ENCODE assay signal across 17 cellular contexts in genomic region chr6:21729431-21729830, GRCh38.
"Had no signal": no experiment of that assay in that cellular context is flagged by ENCODE, and none has a peak within 500 bp of the region (broad histone marks: within the 10 kb centered on the region; RNA-seq: fewer than 3 reads in every experiment).

No MANE protein-coding gene starts in this region.

- ATAC-seq: activated CD4-positive, CD25-positive, alpha-beta regulatory T cell treated with anti-CD3 and anti-CD28 coated beads, Interleukin-2, amount 50 U/mL, for 24 hours; left lung; naive thymus-derived CD4-positive, alpha-beta T cell; stimulated activated naive B cell treated with anti-CD40 and anti-IgM and Interleukin-4, amounts not matched to agents 10 μg/mL and 1 μg/mL and 100 μg/mL, for 72 hours had no signal

- H3K4me1 ChIP-seq: parathyroid adenoma had no signal

- H3K9ac ChIP-seq: parathyroid adenoma had no signal

- H2AFZ ChIP-seq: parathyroid adenoma had no signal

- H3K4me3 ChIP-seq: ascending aorta, cardiac muscle cell, left lung, thoracic aorta had no signal

- H3K36me3 ChIP-seq: ascending aorta, cardiac muscle cell, left lung, thoracic aorta had no signal

- DNase-seq: activated CD8-positive, alpha-beta memory T cell treated with anti-CD3 and anti-CD28 coated beads for 24 hours; activated CD8-positive, alpha-beta memory T cell treated with anti-CD3 and anti-CD28 coated beads, Interleukin-2, amount 50 U/mL, for 48 hours; activated effector memory CD4-positive, alpha-beta T cell treated with Interleukin-2 at 50 U/mL for 16 hours; activated T-cell treated with anti-CD3 and anti-CD28 coated beads, Interleukin-2, amount 50 U/mL, for 48 hours; foreskin melanocyte; glutamatergic neuron; hippocampal formation; left lung; naive thymus-derived CD4-positive, alpha-beta T cell; retina; stimulated activated naive B cell treated with anti-CD40 and anti-IgM and Interleukin-4, amounts not matched to agents 10 μg/mL and 1 μg/mL and 100 μg/mL, for 72 hours had no signal

- H3K27ac ChIP-seq: ascending aorta, cardiac muscle cell, epithelial cell of prostate, left lung, parathyroid adenoma, thoracic aorta had no signal

- H3K9me3 ChIP-seq: ascending aorta, left lung, thoracic aorta had no signal

- H3K27me3 ChIP-seq: ascending aorta, cardiac muscle cell, left lung had no signal
